Comparison of ENCODE assay signal across 8 cellular contexts in genomic region chr19:1266818-1267440, GRCh38. TPM values are rescaled to one million over a fixed set of nuclear protein-coding genes. Genes with fewer than 3 reads are reported as not detected.
DNase-seq lines count a peak whose midpoint lies in the region; ATAC-seq and TF ChIP-seq lines count a peak whose summit lies in the region.

No MANE protein-coding gene starts in this region.

- intact Hi-C loops in left colon (cut with DNase I, micrococcal nuclease), result loop anchor here in 1 of 2 donors (2.0 kb wide), 1 partner anchor 22 kb away; no protein-coding TSS in a partner anchor

- no peaks in the 10 kb centered on the region for H3K9me3 ChIP-seq in WERI-Rb-1 (ENCODE audit: severe bottlenecking)

- ATAC-seq in GM19372 (IDR thresholded peaks at IDR 0.05; ENCODE audit: low read depth, unreplicated experiment), result peak; percentile 18
- ATAC-seq in left colon, result peak; percentile 15

- peak overlapping the region; percentile 54 for H3K4me3 ChIP-seq in WERI-Rb-1 (ENCODE audit: low read depth, low read length)

- peaks cover 23% of the 10 kb centered on the region for H3K36me3 ChIP-seq in WERI-Rb-1

- no peak for TF ChIP-seq EP300 in Ishikawa (IDR thresholded peaks at IDR 0.05; ENCODE audit: borderline replicate concordance)

- DNase-seq in C1 segment of cervical spinal cord (lab: John Stamatoyannopoulos, UW) (peak; percentile 20 to 84 (median 66)), WERI-Rb-1 (peak; percentile 68), cerebellar cortex (ENCODE audit: low spot score) (peak; percentile 58), left colon (peak in 1 of 2 donors; percentile 82), HuH-7 (ENCODE audit: low spot score) (no peak)
- DNase-seq in stimulated activated CD4-positive, alpha-beta T cell treated with anti-CD3 and anti-CD28 coated beads, Interleukin-4, amount 100 ng/mL, for 1 hour, result peak; percentile 67

- peak; percentile 83 for TF ChIP-seq RAD21 in Ishikawa (IDR thresholded peaks at IDR 0.05; ENCODE audit: low read depth)

- peak; percentile 94 for TF ChIP-seq CTCF in WERI-Rb-1 (IDR thresholded peaks at IDR 0.05; ENCODE audit: low read depth, low read length)

- H3K27ac ChIP-seq in WERI-Rb-1, result peak overlapping the region; percentile 73

- no peaks in the 10 kb centered on the region for H3K27me3 ChIP-seq in WERI-Rb-1 (ENCODE audit: insufficient read depth, low read depth, severe bottlenecking)

TF ChIP-seq in Ishikawa, 13 proteins besides CTCF, POLR2A, EP300 and RAD21:
- TF ChIP-seq TEAD4 (IDR thresholded peaks at IDR 0.05), result no peak
- TF ChIP-seq EGR1 (IDR thresholded peaks at IDR 0.05), result peak; percentile 78
- TF ChIP-seq REST (IDR thresholded peaks at IDR 0.05; ENCODE audit: low read depth), result no peak
- TF ChIP-seq ZBTB7A (IDR thresholded peaks at IDR 0.05; ENCODE audit: low read depth), result peak; percentile 100
- no peak for TF ChIP-seq NFIC (IDR thresholded peaks at IDR 0.05)
- TF ChIP-seq TCF12 (IDR thresholded peaks at IDR 0.05; ENCODE audit: low read depth), result no peak
- TF ChIP-seq, protein P1, sequence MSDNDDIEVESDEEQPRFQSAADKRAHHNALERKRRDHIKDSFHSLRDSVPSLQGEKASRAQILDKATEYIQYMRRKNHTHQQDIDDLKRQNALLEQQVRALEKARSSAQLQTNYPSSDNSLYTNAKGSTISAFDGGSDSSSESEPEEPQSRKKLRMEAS (IDR thresholded peaks at IDR 0.05), result 0 out of 2 replicates have a peak, but pooled peaks have one; percentile 20
- TF ChIP-seq, protein P2, sequence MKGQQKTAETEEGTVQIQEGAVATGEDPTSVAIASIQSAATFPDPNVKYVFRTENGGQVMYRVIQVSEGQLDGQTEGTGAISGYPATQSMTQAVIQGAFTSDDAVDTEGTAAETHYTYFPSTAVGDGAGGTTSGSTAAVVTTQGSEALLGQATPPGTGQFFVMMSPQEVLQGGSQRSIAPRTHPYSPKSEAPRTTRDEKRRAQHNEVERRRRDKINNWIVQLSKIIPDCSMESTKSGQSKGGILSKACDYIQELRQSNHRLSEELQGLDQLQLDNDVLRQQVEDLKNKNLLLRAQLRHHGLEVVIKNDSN (IDR thresholded peaks at IDR 0.05), result no peak

RNA-seq across cellular contexts. Expression of gene CIRBP, which starts 2.2 kb away (rescaled TPM):
- total RNA-seq in left colon, result 100 to 1,000 TPM; 220 to 267 TPM

RNA-seq across cellular contexts. Expression of gene FAM174C, which starts 8.4 kb away (rescaled TPM):
- 10 to 100 TPM; 43.7 to 48.9 TPM for total RNA-seq in left colon

RNA-seq across cellular contexts. Expression of gene MIDN, which starts 18.5 kb away (rescaled TPM):
- total RNA-seq in left colon, result 100 to 1,000 TPM; 202 to 276 TPM

RNA-seq across cellular contexts. Expression of gene EFNA2, which starts 18.7 kb away (rescaled TPM):
- 10 to 100 TPM; 83.8 to 85.4 TPM for total RNA-seq in left colon

RNA-seq across cellular contexts. Expression of gene ATP5F1D, which starts 25.4 kb away (rescaled TPM):
- total RNA-seq in left colon, result 100 to 1,000 TPM; 341 to 530 TPM
